Comparison of ENCODE assay signal across 1 cellular context in the genomic region with DNA sequence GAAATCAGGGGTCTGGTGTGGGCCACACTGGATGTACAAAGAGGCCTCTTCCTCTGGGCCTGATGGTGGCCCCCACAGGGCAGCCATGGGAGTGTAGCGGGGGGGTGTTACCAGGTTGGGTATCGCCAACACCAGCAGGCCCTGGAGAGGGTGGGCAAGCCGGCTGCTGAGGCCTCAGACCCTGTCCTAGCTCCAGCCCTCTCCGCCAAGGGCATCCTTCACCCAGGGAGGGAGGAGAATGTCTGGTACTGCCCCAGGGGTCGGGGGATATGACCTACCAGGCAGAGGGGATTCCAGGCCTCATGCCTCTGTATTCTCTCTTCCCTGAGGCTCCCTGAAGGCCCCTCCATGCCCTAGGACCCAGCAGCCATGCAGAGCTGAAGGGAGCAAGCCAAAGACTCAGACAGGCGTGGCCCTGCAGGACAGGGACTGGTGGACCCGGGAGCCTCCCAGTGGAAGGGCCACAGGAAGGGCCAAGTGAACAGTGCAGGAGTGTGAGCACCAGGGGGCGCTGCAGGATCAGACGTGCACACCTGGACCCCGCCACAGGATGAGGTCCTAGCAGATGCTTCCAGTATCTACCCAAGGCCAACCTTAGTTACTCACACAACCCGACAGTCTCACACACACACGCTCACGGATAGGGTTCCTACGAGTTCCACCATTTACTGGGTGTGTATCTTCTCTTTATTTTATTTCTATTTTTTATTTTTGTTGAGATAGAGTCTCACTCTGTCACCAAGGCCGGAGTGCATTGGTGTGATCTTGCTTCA.
TF ChIP-seq lines count a peak whose summit lies in the region.

No MANE protein-coding gene starts in this region.

TF ChIP-seq in HepG2, 621 proteins besides CTCF, POLR2A, EP300 and RAD21 (continued from another document and continues in another):
- TF ChIP-seq FOXP4 (CRISPR knock-in tag; IDR thresholded peaks at IDR 0.05), result 0 out of 2 replicates have a peak, but pooled peaks have one; percentile 12
- TF ChIP-seq ZNF510 (CRISPR knock-in tag; IDR thresholded peaks at IDR 0.05; ENCODE audit: low read depth), result peak; percentile 75; the same call in 1 of the 2 replicates
- TF ChIP-seq SALL1 (CRISPR knock-in tag; IDR thresholded peaks at IDR 0.05), result peak; percentile 84
- no peak for TF ChIP-seq ZNF660 (CRISPR knock-in tag; IDR thresholded peaks at IDR 0.05; ENCODE audit: borderline replicate concordance, low read depth)
- TF ChIP-seq, protein P1, sequence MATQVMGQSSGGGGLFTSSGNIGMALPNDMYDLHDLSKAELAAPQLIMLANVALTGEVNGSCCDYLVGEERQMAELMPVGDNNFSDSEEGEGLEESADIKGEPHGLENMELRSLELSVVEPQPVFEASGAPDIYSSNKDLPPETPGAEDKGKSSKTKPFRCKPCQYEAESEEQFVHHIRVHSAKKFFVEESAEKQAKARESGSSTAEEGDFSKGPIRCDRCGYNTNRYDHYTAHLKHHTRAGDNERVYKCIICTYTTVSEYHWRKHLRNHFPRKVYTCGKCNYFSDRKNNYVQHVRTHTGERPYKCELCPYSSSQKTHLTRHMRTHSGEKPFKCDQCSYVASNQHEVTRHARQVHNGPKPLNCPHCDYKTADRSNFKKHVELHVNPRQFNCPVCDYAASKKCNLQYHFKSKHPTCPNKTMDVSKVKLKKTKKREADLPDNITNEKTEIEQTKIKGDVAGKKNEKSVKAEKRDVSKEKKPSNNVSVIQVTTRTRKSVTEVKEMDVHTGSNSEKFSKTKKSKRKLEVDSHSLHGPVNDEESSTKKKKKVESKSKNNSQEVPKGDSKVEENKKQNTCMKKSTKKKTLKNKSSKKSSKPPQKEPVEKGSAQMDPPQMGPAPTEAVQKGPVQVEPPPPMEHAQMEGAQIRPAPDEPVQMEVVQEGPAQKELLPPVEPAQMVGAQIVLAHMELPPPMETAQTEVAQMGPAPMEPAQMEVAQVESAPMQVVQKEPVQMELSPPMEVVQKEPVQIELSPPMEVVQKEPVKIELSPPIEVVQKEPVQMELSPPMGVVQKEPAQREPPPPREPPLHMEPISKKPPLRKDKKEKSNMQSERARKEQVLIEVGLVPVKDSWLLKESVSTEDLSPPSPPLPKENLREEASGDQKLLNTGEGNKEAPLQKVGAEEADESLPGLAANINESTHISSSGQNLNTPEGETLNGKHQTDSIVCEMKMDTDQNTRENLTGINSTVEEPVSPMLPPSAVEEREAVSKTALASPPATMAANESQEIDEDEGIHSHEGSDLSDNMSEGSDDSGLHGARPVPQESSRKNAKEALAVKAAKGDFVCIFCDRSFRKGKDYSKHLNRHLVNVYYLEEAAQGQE (IDR thresholded peaks at IDR 0.05; ENCODE audit: borderline replicate concordance in 1 of 2, low read depth in 1 of 2, low read length in 2 of 2), result peak in 1 of 2 experiments; percentile 44; a peak in 2 of 4 replicates
- no peak for TF ChIP-seq ZBTB3 (CRISPR knock-in tag; IDR thresholded peaks at IDR 0.05; ENCODE audit: borderline replicate concordance, low read depth)
- no peak for TF ChIP-seq GPBP1L1 (CRISPR knock-in tag; IDR thresholded peaks at IDR 0.05)
- TF ChIP-seq, protein P2, sequence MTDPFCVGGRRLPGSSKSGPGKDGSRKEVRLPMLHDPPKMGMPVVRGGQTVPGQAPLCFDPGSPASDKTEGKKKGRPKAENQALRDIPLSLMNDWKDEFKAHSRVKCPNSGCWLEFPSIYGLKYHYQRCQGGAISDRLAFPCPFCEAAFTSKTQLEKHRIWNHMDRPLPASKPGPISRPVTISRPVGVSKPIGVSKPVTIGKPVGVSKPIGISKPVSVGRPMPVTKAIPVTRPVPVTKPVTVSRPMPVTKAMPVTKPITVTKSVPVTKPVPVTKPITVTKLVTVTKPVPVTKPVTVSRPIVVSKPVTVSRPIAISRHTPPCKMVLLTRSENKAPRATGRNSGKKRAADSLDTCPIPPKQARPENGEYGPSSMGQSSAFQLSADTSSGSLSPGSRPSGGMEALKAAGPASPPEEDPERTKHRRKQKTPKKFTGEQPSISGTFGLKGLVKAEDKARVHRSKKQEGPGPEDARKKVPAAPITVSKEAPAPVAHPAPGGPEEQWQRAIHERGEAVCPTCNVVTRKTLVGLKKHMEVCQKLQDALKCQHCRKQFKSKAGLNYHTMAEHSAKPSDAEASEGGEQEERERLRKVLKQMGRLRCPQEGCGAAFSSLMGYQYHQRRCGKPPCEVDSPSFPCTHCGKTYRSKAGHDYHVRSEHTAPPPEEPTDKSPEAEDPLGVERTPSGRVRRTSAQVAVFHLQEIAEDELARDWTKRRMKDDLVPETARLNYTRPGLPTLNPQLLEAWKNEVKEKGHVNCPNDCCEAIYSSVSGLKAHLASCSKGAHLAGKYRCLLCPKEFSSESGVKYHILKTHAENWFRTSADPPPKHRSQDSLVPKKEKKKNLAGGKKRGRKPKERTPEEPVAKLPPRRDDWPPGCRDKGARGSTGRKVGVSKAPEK (CRISPR knock-in tag; IDR thresholded peaks at IDR 0.05; ENCODE audit: borderline replicate concordance), result peak; percentile 86; the same call in 1 of the 2 replicates
- no peak for TF ChIP-seq ZNF704 (CRISPR knock-in tag; IDR thresholded peaks at IDR 0.05; ENCODE audit: borderline replicate concordance)
- TF ChIP-seq ZNF24 (IDR thresholded peaks at IDR 0.05), result no peak
- no peak for TF ChIP-seq PCBP2 (optimal IDR thresholded peaks at IDR 0.05; ENCODE audit: low read depth, low read length, poor library complexity, severe bottlenecking)
- no peak for TF ChIP-seq ZNF678 (CRISPR knock-in tag; IDR thresholded peaks at IDR 0.05)
- no peak for TF ChIP-seq KDM5A (IDR thresholded peaks at IDR 0.05; ENCODE audit: borderline replicate concordance, low read length)
- TF ChIP-seq MXD3 (CRISPR knock-in tag; IDR thresholded peaks at IDR 0.05), result peak; percentile 72; the same call in 1 of the 2 replicates
- no peak for TF ChIP-seq ZNF468 (CRISPR knock-in tag; IDR thresholded peaks at IDR 0.05)
- TF ChIP-seq ZNF790 (CRISPR knock-in tag; IDR thresholded peaks at IDR 0.05; ENCODE audit: borderline replicate concordance), result no peak
- TF ChIP-seq KDM4B (CRISPR knock-in tag; IDR thresholded peaks at IDR 0.05), result peak; percentile 86
- peak in 1 of 2 experiments; percentile 87; a peak in 2 of 4 replicates for TF ChIP-seq KLF16 (CRISPR knock-in tag; IDR thresholded peaks at IDR 0.05)
- TF ChIP-seq ZNF18 (CRISPR knock-in tag; IDR thresholded peaks at IDR 0.05; ENCODE audit: insufficient replicate concordance), result no peak
- no peak; the same call in 1 of the 2 replicates for TF ChIP-seq SRY (CRISPR knock-in tag; IDR thresholded peaks at IDR 0.05)
- TF ChIP-seq ZNF17 (CRISPR knock-in tag; IDR thresholded peaks at IDR 0.05), result no peak
- TF ChIP-seq, protein P3, sequence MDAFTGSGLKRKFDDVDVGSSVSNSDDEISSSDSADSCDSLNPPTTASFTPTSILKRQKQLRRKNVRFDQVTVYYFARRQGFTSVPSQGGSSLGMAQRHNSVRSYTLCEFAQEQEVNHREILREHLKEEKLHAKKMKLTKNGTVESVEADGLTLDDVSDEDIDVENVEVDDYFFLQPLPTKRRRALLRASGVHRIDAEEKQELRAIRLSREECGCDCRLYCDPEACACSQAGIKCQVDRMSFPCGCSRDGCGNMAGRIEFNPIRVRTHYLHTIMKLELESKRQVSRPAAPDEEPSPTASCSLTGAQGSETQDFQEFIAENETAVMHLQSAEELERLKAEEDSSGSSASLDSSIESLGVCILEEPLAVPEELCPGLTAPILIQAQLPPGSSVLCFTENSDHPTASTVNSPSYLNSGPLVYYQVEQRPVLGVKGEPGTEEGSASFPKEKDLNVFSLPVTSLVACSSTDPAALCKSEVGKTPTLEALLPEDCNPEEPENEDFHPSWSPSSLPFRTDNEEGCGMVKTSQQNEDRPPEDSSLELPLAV (CRISPR knock-in tag; conservative IDR thresholded peaks at IDR 0.05; ENCODE audit: low read depth), result no peak
- TF ChIP-seq, protein P4, sequence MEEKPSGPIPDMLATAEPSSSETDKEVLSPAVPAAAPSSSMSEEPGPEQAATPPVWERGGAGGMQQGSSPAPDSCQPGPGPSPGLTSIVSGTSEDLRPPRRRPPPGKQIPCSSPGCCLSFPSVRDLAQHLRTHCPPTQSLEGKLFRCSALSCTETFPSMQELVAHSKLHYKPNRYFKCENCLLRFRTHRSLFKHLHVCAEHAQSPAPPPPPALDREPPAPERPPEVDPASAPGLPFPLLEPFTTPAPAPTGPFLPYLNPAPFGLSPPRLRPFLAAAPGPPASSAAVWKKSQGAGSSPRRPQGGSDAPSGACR (CRISPR knock-in tag; IDR thresholded peaks at IDR 0.05), result 0 out of 2 replicates have a peak, but pooled peaks have one; percentile 57
- TF ChIP-seq HMG20B (CRISPR knock-in tag; conservative IDR thresholded peaks at IDR 0.05), result no peak
- TF ChIP-seq ZNF616 (CRISPR knock-in tag; IDR thresholded peaks at IDR 0.05; ENCODE audit: low read depth), result no peak
- TF ChIP-seq ZSCAN31 (CRISPR knock-in tag; IDR thresholded peaks at IDR 0.05; ENCODE audit: low read depth), result peak; percentile 74
- no peak; the same call in 1 of the 2 replicates for TF ChIP-seq KDM5B (CRISPR knock-in tag; IDR thresholded peaks at IDR 0.05; ENCODE audit: borderline replicate concordance)
- TF ChIP-seq MED1 (CRISPR knock-in tag; IDR thresholded peaks at IDR 0.05), result peak; percentile 44; the same call in 1 of the 2 replicates
- peak; percentile 65; the same call in 1 of the 2 replicates for TF ChIP-seq ZNF724P (CRISPR knock-in tag; IDR thresholded peaks at IDR 0.05; ENCODE audit: borderline replicate concordance)
- TF ChIP-seq, protein P5, sequence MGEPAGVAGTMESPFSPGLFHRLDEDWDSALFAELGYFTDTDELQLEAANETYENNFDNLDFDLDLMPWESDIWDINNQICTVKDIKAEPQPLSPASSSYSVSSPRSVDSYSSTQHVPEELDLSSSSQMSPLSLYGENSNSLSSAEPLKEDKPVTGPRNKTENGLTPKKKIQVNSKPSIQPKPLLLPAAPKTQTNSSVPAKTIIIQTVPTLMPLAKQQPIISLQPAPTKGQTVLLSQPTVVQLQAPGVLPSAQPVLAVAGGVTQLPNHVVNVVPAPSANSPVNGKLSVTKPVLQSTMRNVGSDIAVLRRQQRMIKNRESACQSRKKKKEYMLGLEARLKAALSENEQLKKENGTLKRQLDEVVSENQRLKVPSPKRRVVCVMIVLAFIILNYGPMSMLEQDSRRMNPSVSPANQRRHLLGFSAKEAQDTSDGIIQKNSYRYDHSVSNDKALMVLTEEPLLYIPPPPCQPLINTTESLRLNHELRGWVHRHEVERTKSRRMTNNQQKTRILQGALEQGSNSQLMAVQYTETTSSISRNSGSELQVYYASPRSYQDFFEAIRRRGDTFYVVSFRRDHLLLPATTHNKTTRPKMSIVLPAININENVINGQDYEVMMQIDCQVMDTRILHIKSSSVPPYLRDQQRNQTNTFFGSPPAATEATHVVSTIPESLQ (CRISPR knock-in tag; conservative IDR thresholded peaks at IDR 0.05), result 0 out of 2 replicates have a peak, but pooled peaks have one; percentile 91
- TF ChIP-seq SRSF4 (IDR thresholded peaks at IDR 0.05; ENCODE audit: low read depth, low read length, poor library complexity, severe bottlenecking), result no peak
